In genomic region chr1:6962390-6962955, GRCh38 we compare ENCODE assay signal across 9 cellular contexts.
A peak's percentile ranks its signal among the peaks of the same experiment; 100 is the strongest.
DNase-seq lines count a peak whose midpoint lies in the region; ATAC-seq, FAIRE-seq and TF ChIP-seq lines count a peak whose summit lies in the region.
"Had no signal": no experiment of that assay in that cellular context is flagged by ENCODE, and none has a peak within 500 bp of the region (broad histone marks: within the 10 kb centered on the region; RNA-seq: fewer than 3 reads in every experiment).

No MANE protein-coding gene starts in this region.

- no peak for TF ChIP-seq RAD21 in A549 (conservative IDR thresholded peaks at IDR 0.05 in 1 of 2, IDR thresholded peaks at IDR 0.05 in 1 of 2)

- intact Hi-C loops in esophagus muscularis mucosa (cut with DNase I), result no loop called here

- TF ChIP-seq POLR2A in A549 (IDR thresholded peaks at IDR 0.05; ENCODE audit: low read length), result no peak
- no peak for TF ChIP-seq POLR2A in esophagus muscularis mucosa (IDR thresholded peaks at IDR 0.05; ENCODE audit: low read depth)

- H3K4me2 ChIP-seq in A549, result peak overlapping the region; percentile 97

- H3K27me3 ChIP-seq in esophagus muscularis mucosa, result peaks cover 0 to 55% (median 18%) of the 10 kb centered on the region in 4 donors

- peak; percentile 75 to 98 for DNase-seq in A549 (ENCODE audit: low read depth in 1 of 2, low spot score in 1 of 2)
- peak; percentile 98 for DNase-seq in NAMALWA (ENCODE audit: low spot score)
- peak; percentile 22 to 50 for DNase-seq in activated CD4-positive, alpha-beta T cell treated with anti-CD3 and anti-CD28 coated beads for 4 hours
- DNase-seq in esophagus muscularis mucosa (ENCODE audit: extremely low spot score), result no peak
- DNase-seq in stimulated activated CD4-positive, alpha-beta T cell treated with anti-CD3 and anti-CD28 coated beads, Interleukin-12 subunit alpha, Interleukin-12 subunit beta, amount 100 ng/mL, for 48 hours (ENCODE audit: low read depth in 2 of 3, low spot score in 1 of 3), result peak; percentile 45 to 75 (median 65)
- DNase-seq in Kasumi-1 (lab: John Stamatoyannopoulos, UW), result no peak
- no peak for DNase-seq in SIG-M5 (lab: John Stamatoyannopoulos, UW)
- no peak for DNase-seq in NCI-H510A treated with DMSO at 0.1 percent for 48 hours (lab: John Stamatoyannopoulos, UW)

- CTCF ChIA-PET in A549 (lab: Yijun Ruan, JAX), result interaction anchor here (1.0 kb wide), 1 partner anchor 17 kb away, joined by 3 read pairs; no protein-coding TSS in a partner anchor

- peak; percentile 82 to 86 for ATAC-seq in A549

- FAIRE-seq in A549 (lab: Jason Lieb, UNC), result no peak

- peaks cover 12% of the 10 kb centered on the region for H3K4me1 ChIP-seq in A549
- peaks cover 16 to 35% (median 30%) of the 10 kb centered on the region in 4 donors for H3K4me1 ChIP-seq in esophagus muscularis mucosa

- H3K9me3 ChIP-seq in A549 (no peaks in the 10 kb centered on the region), esophagus muscularis mucosa (no peaks in the 10 kb centered on the region)

- H3K4me3 ChIP-seq in A549 (peak overlapping the region; percentile 81), esophagus muscularis mucosa (peak overlapping the region; percentile 21 to 36 (median 30))

- POLR2A ChIA-PET in A549 (lab: Yijun Ruan, JAX), result interaction anchor here (0.6 to 1.4 kb wide), 3 partner anchors 108 to 718 kb away, joined by 3 to 8 read pairs (median 8); partner anchors contain the start of gene CAMTA1

- WGBS in A549 (ENCODE audit: missing lambda C conversion rate), result 0% methylated on average over 5 of the region's 17 CpGs
- WGBS in esophagus muscularis mucosa, result 3% methylated on average over 16 of the region's 17 CpGs

- TF ChIP-seq EP300 in A549 (IDR thresholded peaks at IDR 0.05) (no peak), esophagus muscularis mucosa (IDR thresholded peaks at IDR 0.05) (no peak)

- H3K36me3 ChIP-seq in esophagus muscularis mucosa, result no peaks in the 10 kb centered on the region

- no peak for TF ChIP-seq CTCF in A549 (IDR thresholded peaks at IDR 0.05)
- TF ChIP-seq CTCF in esophagus muscularis mucosa (IDR thresholded peaks at IDR 0.05), result no peak

- H3K27ac ChIP-seq in A549 (peak overlapping the region; percentile 84 to 92), esophagus muscularis mucosa (replicated peaks in 1 of 4) (no peak overlapping the region)
- H3K27ac ChIP-seq: C4-2B had no signal

TF ChIP-seq in A549, 52 proteins besides CTCF, POLR2A, EP300 and RAD21:
- TF ChIP-seq MYC (IDR thresholded peaks at IDR 0.05; ENCODE audit: borderline replicate concordance, low read length), result no peak
- TF ChIP-seq RFX5 (IDR thresholded peaks at IDR 0.05), result no peak
- TF ChIP-seq RCOR1 (IDR thresholded peaks at IDR 0.05; ENCODE audit: low read depth, low read length), result no peak
- no peak for TF ChIP-seq MAFK (IDR thresholded peaks at IDR 0.05; ENCODE audit: partially characterized antibody)
- TF ChIP-seq CEBPB (IDR thresholded peaks at IDR 0.05), result no peak
- TF ChIP-seq FOSL2 (IDR thresholded peaks at IDR 0.05), result no peak
- TF ChIP-seq FOSL2 (CRISPR knock-in tag; IDR thresholded peaks at IDR 0.05), result no peak
- no peak for TF ChIP-seq BHLHE40 (IDR thresholded peaks at IDR 0.05; ENCODE audit: low read depth, low read length)
- no peak for TF ChIP-seq FOSB (CRISPR knock-in tag; IDR thresholded peaks at IDR 0.05)
- TF ChIP-seq RNF2 (IDR thresholded peaks at IDR 0.05; ENCODE audit: borderline replicate concordance, low read depth), result no peak
- TF ChIP-seq MAX (IDR thresholded peaks at IDR 0.05), result no peak
- no peak for TF ChIP-seq RARB (CRISPR knock-in tag; IDR thresholded peaks at IDR 0.05)
- TF ChIP-seq PBX3 (IDR thresholded peaks at IDR 0.05), result no peak
- TF ChIP-seq TP53 (CRISPR knock-in tag; IDR thresholded peaks at IDR 0.05), result no peak
- TF ChIP-seq FOXS1 (CRISPR knock-in tag; IDR thresholded peaks at IDR 0.05), result no peak
- no peak for TF ChIP-seq ZC3H11A (IDR thresholded peaks at IDR 0.05)
- TF ChIP-seq ZNF302 (CRISPR knock-in tag; IDR thresholded peaks at IDR 0.05), result no peak

Comparison
In these comparisons a context has a peak if more than half of its experiments do, and no peak if none do; other contexts are left out.
1. DNase-seq: peak in A549 (2 of 2), NAMALWA (single experiment), activated CD4-positive, alpha-beta T cell treated with anti-CD3 and anti-CD28 coated beads for 4 hours (2 of 2) and stimulated activated CD4-positive, alpha-beta T cell treated with anti-CD3 and anti-CD28 coated beads, Interleukin-12 subunit alpha, Interleukin-12 subunit beta, amount 100 ng/mL, for 48 hours (3 of 3); none in esophagus muscularis mucosa (single experiment), Kasumi-1 (0 of 2), SIG-M5 (single experiment) and NCI-H510A treated with DMSO at 0.1 percent for 48 hours (single experiment).
2. H3K27ac ChIP-seq: peak in A549 (2 of 2); none in esophagus muscularis mucosa (0 of 4).